In the genomic region with DNA sequence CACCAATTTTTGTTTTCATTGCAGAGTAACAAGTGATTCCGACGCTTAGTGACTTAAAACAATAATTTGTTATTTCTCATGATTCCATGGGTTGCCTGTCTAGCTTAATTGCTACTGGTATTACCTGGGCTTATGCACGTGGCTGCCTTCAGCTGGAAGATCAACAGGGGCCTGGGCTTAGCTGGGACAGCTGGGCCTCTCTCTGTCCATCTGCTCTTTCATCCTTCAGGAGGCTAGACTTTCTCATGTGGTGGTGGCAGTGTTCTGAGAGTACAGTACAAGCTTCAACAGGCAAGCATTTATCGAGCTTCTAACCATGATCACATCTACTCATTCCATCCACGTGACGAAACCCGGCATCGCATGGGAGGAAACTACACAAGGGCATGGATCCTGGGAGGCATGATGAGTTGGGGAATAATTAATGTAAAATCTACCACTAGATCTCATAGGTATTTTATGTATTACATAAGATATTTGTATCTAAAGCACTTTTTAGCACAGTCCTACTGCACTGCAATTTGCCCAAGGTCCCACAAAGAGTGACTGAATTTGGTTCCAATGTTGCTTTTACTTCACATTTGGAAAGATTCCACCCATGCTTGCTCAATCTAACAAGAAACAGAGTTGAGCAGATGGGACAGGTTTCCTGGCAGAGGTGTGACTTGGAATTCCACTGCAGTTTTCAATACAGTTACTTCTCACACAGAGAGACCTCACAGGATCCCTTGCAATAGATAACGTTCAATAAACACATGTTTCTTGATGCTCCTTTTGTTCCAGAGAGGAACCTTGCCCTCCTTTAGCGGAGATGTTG, we compare ENCODE assay signal across 25 cellular contexts.
DNase-seq lines count a peak whose midpoint lies in the region; ATAC-seq and TF ChIP-seq lines count a peak whose summit lies in the region.
"Had no signal": no experiment of that assay in that cellular context is flagged by ENCODE, and none has a peak within 500 bp of the region (broad histone marks: within the 10 kb centered on the region; RNA-seq: fewer than 3 reads in every experiment).

No MANE protein-coding gene starts in this region.

- no TSS peak for BruUV-seq in MCF 10A (replicated peaks; lab: Mats Ljungman, UMichigan)

- H3K9me3 Mint-ChIP-seq in MCF 10A (ENCODE audit: unreplicated experiment), result peaks cover 22% of the 10 kb centered on the region

- H3K4me3 Mint-ChIP-seq in MCF 10A (ENCODE audit: unreplicated experiment), result peak overlapping the region; percentile 57
- H3K4me3 Mint-ChIP-seq: activated T-cell treated with anti-CD3 and anti-CD28 coated beads, Interleukin-2, amount 50 U/mL, for 72 hours; CD8-positive, alpha-beta T cell; stimulated activated naive CD8-positive, alpha-beta T cell treated with anti-CD3 and anti-CD28 coated beads, Interleukin-15, Interleukin-2, amounts not matched to agents 100 ng/mL and 50 ng/mL, for 24 hours had no signal

- 83 to 85% methylated on average over 10 of the region's 10 CpGs for WGBS in sigmoid colon, 2 donors

- CTCF ChIA-PET in MCF 10A (lab: Yijun Ruan, JAX) (interaction anchor here (0.6 to 2.1 kb wide), 2 partner anchors 9 to 21 kb away, joined by 3 to 5 read pairs; no protein-coding TSS in a partner anchor), GM10248 (lab: Yijun Ruan, JAX) (no interaction called here)

- in situ Hi-C loops in gastrocnemius medialis (cut with MboI; ENCODE audit: low sequenced_read_pairs in 4 of 4), result no loop called here

- no peak overlapping the region for H3K4me3 ChIP-seq in fibroblast of the aortic adventitia (ENCODE audit: low read depth, low read length)
- H3K4me3 ChIP-seq in sigmoid colon, result no peak overlapping the region
- H3K4me3 ChIP-seq in gastrocnemius medialis, result no peak overlapping the region
- H3K4me3 ChIP-seq: lung, SK-N-MC, transverse colon had no signal

- H3K9me3 ChIP-seq in sigmoid colon (peaks cover 0 to 2% (median 0%) of the 10 kb centered on the region in 4 donors), gastrocnemius medialis (peaks cover 0 to 11% (median 0%) of the 10 kb centered on the region in 3 donors)
- H3K9me3 ChIP-seq: neutrophil had no signal

- H3K36me3 ChIP-seq in sigmoid colon, result no peaks in the 10 kb centered on the region
- no peaks in the 10 kb centered on the region for H3K36me3 ChIP-seq in gastrocnemius medialis
- H3K36me3 ChIP-seq: neutrophil, transverse colon had no signal

- H3K36me3 Mint-ChIP-seq in MCF 10A (ENCODE audit: insufficient read depth, unreplicated experiment), result peaks cover 35% of the 10 kb centered on the region
- H3K36me3 Mint-ChIP-seq: CD8-positive, alpha-beta T cell had no signal

- TF ChIP-seq POLR2A in sigmoid colon (IDR thresholded peaks at IDR 0.05) (no peak), gastrocnemius medialis (IDR thresholded peaks at IDR 0.05) (no peak)

- DNase-seq in NCI-H2171 treated with DMSO at 0.1 percent for 48 hours (lab: John Stamatoyannopoulos, UW) (peak; percentile 92), MCF 10A (ENCODE audit: unreplicated experiment) (peak; percentile 76), fibroblast of the aortic adventitia (ENCODE audit: low read depth) (peak; percentile 55), sigmoid colon (peak; percentile 68), gastrocnemius medialis (no peak), GM10248 (ENCODE audit: extremely low spot score) (no peak)
- DNase-seq: activated CD4-positive, alpha-beta T cell treated with anti-CD3 and anti-CD28 coated beads for 48 hours; activated naive CD4-positive, alpha-beta T cell treated with anti-CD3 and anti-CD28 coated beads, Interleukin-2, amount 50 U/mL, for 16 hours; activated T-cell treated with anti-CD3 and anti-CD28 coated beads, Interleukin-2, amount 50 U/mL, for 72 hours; CD8-positive, alpha-beta T cell; effector CD4-positive, alpha-beta T cell; GDM1; hippocampal formation; Kasumi-1; NCI-H1092; NCI-H2029; stimulated activated CD4-positive, alpha-beta T cell treated with anti-CD3 and anti-CD28 coated beads, Interleukin-4, amount 100 ng/mL, for 1 hour; T-helper 2 cell; transverse colon had no signal

- no peak for TF ChIP-seq EP300 in sigmoid colon (IDR thresholded peaks at IDR 0.05)

- POLR2A ChIA-PET in MCF 10A (lab: Yijun Ruan, JAX) (interaction anchor here (0.7 to 8.3 kb wide), 14 partner anchors 8 to 115 kb away, joined by 3 to 70 read pairs (median 7); no protein-coding TSS in a partner anchor), GM10248 (lab: Yijun Ruan, JAX) (no interaction called here)

- H3K4me1 ChIP-seq in sigmoid colon, result no peaks in the 10 kb centered on the region
- H3K4me1 ChIP-seq in gastrocnemius medialis, result no peaks in the 10 kb centered on the region
- H3K4me1 ChIP-seq: transverse colon had no signal

- H3K27ac Mint-ChIP-seq in MCF 10A (ENCODE audit: low read depth, unreplicated experiment), result peak overlapping the region; percentile 92
- H3K27ac Mint-ChIP-seq: activated T-cell treated with anti-CD3 and anti-CD28 coated beads, Interleukin-2, amount 50 U/mL, for 72 hours; CD8-positive, alpha-beta T cell; stimulated activated naive CD8-positive, alpha-beta T cell treated with anti-CD3 and anti-CD28 coated beads, Interleukin-15, Interleukin-2, amounts not matched to agents 100 ng/mL and 50 ng/mL, for 24 hours had no signal

- H3K27ac ChIP-seq in sigmoid colon (no peak overlapping the region), gastrocnemius medialis (no peak overlapping the region)
- H3K27ac ChIP-seq: neutrophil, SK-N-MC, transverse colon had no signal

- ATAC-seq in GM19023 (IDR thresholded peaks at IDR 0.05; ENCODE audit: unreplicated experiment), result no peak
- ATAC-seq in gastrocnemius medialis, result no peak
- no peak for ATAC-seq in GM21786 (IDR thresholded peaks at IDR 0.05; ENCODE audit: unreplicated experiment)
- ATAC-seq: activated T-cell treated with anti-CD3 and anti-CD28 coated beads, Interleukin-2, amount 50 U/mL, for 72 hours; CD8-positive, alpha-beta T cell had no signal

- H3K27me3 ChIP-seq in sigmoid colon (no peaks in the 10 kb centered on the region), gastrocnemius medialis (no peaks in the 10 kb centered on the region)
- H3K27me3 ChIP-seq: neutrophil, transverse colon had no signal

- peaks cover 42% of the 10 kb centered on the region for H3K4me1 Mint-ChIP-seq in MCF 10A (ENCODE audit: insufficient read depth, unreplicated experiment)

- no peak for TF ChIP-seq CTCF in MCF 10A (IDR thresholded peaks at IDR 0.05; ENCODE audit: unreplicated experiment)
- no peak for TF ChIP-seq CTCF in fibroblast of the aortic adventitia (IDR thresholded peaks at IDR 0.05; ENCODE audit: insufficient read depth, low read length)
- TF ChIP-seq CTCF in sigmoid colon (IDR thresholded peaks at IDR 0.05), result no peak
- no peak for TF ChIP-seq CTCF in gastrocnemius medialis (IDR thresholded peaks at IDR 0.05 in 4 of 5, conservative IDR thresholded peaks at IDR 0.05 in 1 of 5)
- TF ChIP-seq CTCF in GM10248 (IDR thresholded peaks at IDR 0.05; ENCODE audit: control extremely low read depth, extremely low read depth, low read depth, missing control alignments), result no peak

- no peaks in the 10 kb centered on the region for H3K27me3 Mint-ChIP-seq in MCF 10A (ENCODE audit: insufficient read depth, unreplicated experiment)

- intact Hi-C loops in MCF 10A (cut with micrococcal nuclease) (no loop called here), sigmoid colon (cut with DNase I) (no loop called here), gastrocnemius medialis (cut with DNase I; ENCODE audit: low total_unique reads) (no loop called here)

Comparison
In these comparisons a context has a peak if more than half of its experiments do, and no peak if none do; other contexts are left out.
1. DNase-seq: peak in NCI-H2171 treated with DMSO at 0.1 percent for 48 hours (single experiment), MCF 10A (single experiment), fibroblast of the aortic adventitia (single experiment) and sigmoid colon (single experiment); none in gastrocnemius medialis (0 of 2) and GM10248 (single experiment).